24 cellular contexts compared by ENCODE assay signal in the genomic region with DNA sequence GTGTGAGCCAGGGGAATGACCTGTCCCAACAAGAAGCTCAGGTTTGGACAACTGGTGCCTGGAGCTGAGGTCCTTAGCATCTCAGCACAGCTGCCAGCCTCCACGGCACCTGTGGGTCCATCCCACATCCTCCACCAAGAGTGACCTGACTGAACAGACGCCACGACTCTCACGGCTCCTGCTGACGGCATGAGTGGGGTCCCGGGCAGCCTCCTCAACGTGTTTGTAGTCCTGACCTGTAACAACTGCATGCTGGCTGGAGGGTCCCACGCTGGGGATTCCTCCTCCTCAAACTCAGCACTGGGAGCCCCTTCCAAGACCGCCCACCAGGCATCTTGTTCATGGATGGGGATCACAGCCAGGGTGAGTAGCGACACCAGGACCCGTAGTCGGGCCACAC. TPM values are rescaled to one million over a fixed set of nuclear protein-coding genes. Genes with fewer than 3 reads are reported as not detected.
DNase-seq lines count a peak whose midpoint lies in the region; ATAC-seq, FAIRE-seq and TF ChIP-seq lines count a peak whose summit lies in the region.
"Had no signal": no experiment of that assay in that cellular context is flagged by ENCODE, and none has a peak within 500 bp of the region (broad histone marks: within the 10 kb centered on the region; RNA-seq: fewer than 3 reads in every experiment).

No MANE protein-coding gene starts in this region.

- DNase-seq in HepG2 (ENCODE audit: low spot score) (no peak), sigmoid colon (no peak), aorta (no peak), progenitor cell of endocrine pancreas (ENCODE audit: low spot score, unreplicated experiment) (no peak), NCI-H187 (lab: John Stamatoyannopoulos, UW) (no peak)
- DNase-seq: activated CD8-positive, alpha-beta memory T cell treated with anti-CD3 and anti-CD28 coated beads for 24 hours; activated naive CD8-positive, alpha-beta T cell treated with anti-CD3 and anti-CD28 coated beads for 36 hours; CD4-positive, CD25-positive, alpha-beta regulatory T cell; erythroblast; glutamatergic neuron; MM.1S; NCI-H2227 treated with DMSO at 0.1 percent for 48 hours; pancreas; small intestine; stimulated activated CD4-positive, alpha-beta T cell treated with anti-CD3 and anti-CD28 coated beads, Interleukin-2, amount 100 ng/mL, for 48 hours; T-helper 9 cell had no signal

- intact Hi-C loops in HepG2 (cut with micrococcal nuclease; ENCODE audit: unreplicated experiment): no loop called here
- intact Hi-C loops in sigmoid colon (cut with DNase I): no loop called here
- intact Hi-C loops in aorta (cut with DNase I): loop anchor here in 1 of 2 donors (5.0 kb wide), 1 partner anchor 36 kb away; the partner anchor contains the start of gene FAM20C

- no peak for TF ChIP-seq POLR2A in HepG2 (IDR thresholded peaks at IDR 0.05; ENCODE audit: insufficient read depth in 1 of 2, low read depth in 2 of 2, low read length in 2 of 2)
- TF ChIP-seq POLR2A in gastroesophageal sphincter (IDR thresholded peaks at IDR 0.05): no peak
- no peak for TF ChIP-seq POLR2A in sigmoid colon (IDR thresholded peaks at IDR 0.05)

- H3K9ac ChIP-seq in liver (ENCODE audit: low read depth in 1 of 2, low read length in 2 of 2): no peak overlapping the region
- H3K9ac ChIP-seq in HepG2 (ENCODE audit: insufficient read depth, low read depth, low read length): no peak overlapping the region

- in situ Hi-C loops in HepG2 (cut with HindIII; ENCODE audit: extremely low pct_ligation_motif_present, low pct_unique_long_range_greater_than_20kb): no loop called here

- FAIRE-seq in HepG2 (lab: Jason Lieb, UNC): no peak
- FAIRE-seq: GM12891, pancreas, small intestine had no signal

- no peaks in the 10 kb centered on the region for H3K4me1 Mint-ChIP-seq in progenitor cell of endocrine pancreas (ENCODE audit: low read depth)
- H3K4me1 Mint-ChIP-seq in activated T-helper 17 cell treated with anti-CD3 and anti-CD28 coated beads, Interleukin-2, amount 50 U/mL, for 72 hours: no peaks in the 10 kb centered on the region
- H3K4me1 Mint-ChIP-seq: activated naive CD8-positive, alpha-beta T cell treated with anti-CD3 and anti-CD28 coated beads for 36 hours; CD4-positive, CD25-positive, alpha-beta regulatory T cell; IgD-negative memory B cell had no signal

- no peak overlapping the region for H2AFZ ChIP-seq in HepG2 (ENCODE audit: low read length)

- no peaks in the 10 kb centered on the region for H3K9me3 ChIP-seq in liver (ENCODE audit: control insufficient read depth in 4 of 4, low read length in 3 of 4)
- H3K9me3 ChIP-seq in HepG2 (ENCODE audit: low read length): no peaks in the 10 kb centered on the region
- no peaks in the 10 kb centered on the region for H3K9me3 ChIP-seq in gastroesophageal sphincter
- H3K9me3 ChIP-seq in sigmoid colon: no peaks in the 10 kb centered on the region
- no peaks in the 10 kb centered on the region for H3K9me3 ChIP-seq in aorta (ENCODE audit: control insufficient read depth, low read length)
- H3K9me3 ChIP-seq: pancreas had no signal

- no peaks in the 10 kb centered on the region for H3K9me3 Mint-ChIP-seq in progenitor cell of endocrine pancreas (ENCODE audit: low read depth)
- H3K9me3 Mint-ChIP-seq in activated T-helper 17 cell treated with anti-CD3 and anti-CD28 coated beads, Interleukin-2, amount 50 U/mL, for 72 hours: no peaks in the 10 kb centered on the region
- H3K9me3 Mint-ChIP-seq: activated naive CD8-positive, alpha-beta T cell treated with anti-CD3 and anti-CD28 coated beads for 36 hours; CD4-positive, CD25-positive, alpha-beta regulatory T cell; IgD-negative memory B cell; stimulated activated naive CD8-positive, alpha-beta T cell treated with anti-CD3 and anti-CD28 coated beads, Interleukin-15, Interleukin-2, amounts not matched to agents 100 ng/mL and 50 ng/mL, for 24 hours had no signal

- TF ChIP-seq RAD21 in liver (IDR thresholded peaks at IDR 0.05): no peak
- TF ChIP-seq RAD21 in HepG2 (CRISPR knock-in tag; IDR thresholded peaks at IDR 0.05): no peak

- CTCF ChIA-PET in HepG2 (lab: Yijun Ruan, JAX; ENCODE audit: low intra/inter-chr PET ratio, low total read pairs): no interaction called here

- H3K27ac Mint-ChIP-seq in progenitor cell of endocrine pancreas: no peak overlapping the region
- no peak overlapping the region for H3K27ac Mint-ChIP-seq in activated T-helper 17 cell treated with anti-CD3 and anti-CD28 coated beads, Interleukin-2, amount 50 U/mL, for 72 hours
- H3K27ac Mint-ChIP-seq: activated naive CD8-positive, alpha-beta T cell treated with anti-CD3 and anti-CD28 coated beads for 36 hours; CD4-positive, CD25-positive, alpha-beta regulatory T cell; IgD-negative memory B cell; stimulated activated naive CD8-positive, alpha-beta T cell treated with anti-CD3 and anti-CD28 coated beads, Interleukin-15, Interleukin-2, amounts not matched to agents 100 ng/mL and 50 ng/mL, for 24 hours had no signal

- no peaks in the 10 kb centered on the region for H3K79me2 ChIP-seq in HepG2 (ENCODE audit: insufficient read depth, low read length)

- peaks cover 0 to 5% (median 1%) of the 10 kb centered on the region in 4 donors for H3K36me3 ChIP-seq in liver (ENCODE audit: control insufficient read depth in 4 of 4, insufficient read depth in 3 of 4, low read depth in 1 of 4, low read length in 3 of 4)
- H3K36me3 ChIP-seq in HepG2 (replicated peaks in 1 of 2; ENCODE audit: control insufficient read depth in 1 of 2, insufficient read depth in 2 of 2, low read length in 2 of 2): peaks cover 7 to 31% of the 10 kb centered on the region in 2 experiments; a peak in 4 of 5 replicates
- peaks cover 0 to 7% of the 10 kb centered on the region in 2 donors for H3K36me3 ChIP-seq in gastroesophageal sphincter
- peaks cover 0 to 6% (median 0%) of the 10 kb centered on the region in 4 donors for H3K36me3 ChIP-seq in sigmoid colon
- no peaks in the 10 kb centered on the region for H3K36me3 ChIP-seq in aorta (ENCODE audit: control insufficient read depth in 1 of 2, insufficient read depth in 2 of 2, low read length in 1 of 2)
- H3K36me3 ChIP-seq: cardiac muscle cell, pancreas had no signal

- TF ChIP-seq CTCF in liver (IDR thresholded peaks at IDR 0.05; ENCODE audit: low read depth, low read length, missing input control) (no peak), HepG2 (CRISPR knock-in tag; IDR thresholded peaks at IDR 0.05) (no peak), gastroesophageal sphincter (IDR thresholded peaks at IDR 0.05) (no peak), sigmoid colon (IDR thresholded peaks at IDR 0.05) (no peak), progenitor cell of endocrine pancreas (IDR thresholded peaks at IDR 0.05; ENCODE audit: unreplicated experiment) (no peak)

- WGBS in liver: 93% methylated on average over 12 of the region's 12 CpGs
- 90% methylated on average over 9 of the region's 12 CpGs for WGBS in HepG2 (ENCODE audit: low lambda C conversion rate)
- WGBS in gastroesophageal sphincter (ENCODE audit: low coverage in 1 of 2), 2 donors: 60% methylated on average over 2 of the region's 12 CpGs; no CpG with 5 or more reads in 1 of the 2 donors
- WGBS in sigmoid colon, 2 donors: 82 to 84% methylated on average over 12 of the region's 12 CpGs
- 75 to 86% methylated on average over 12 of the region's 12 CpGs for WGBS in aorta, 2 donors

- no peak overlapping the region for H3K4me2 ChIP-seq in HepG2 (ENCODE audit: low read depth, low read length)

- BruUV-seq in HepG2 (replicated peaks; lab: Mats Ljungman, UMichigan): no TSS peak

- H3K4me3 ChIP-seq in liver (ENCODE audit: low read depth in 1 of 3, low read length in 3 of 3): no peak overlapping the region
- H3K4me3 ChIP-seq in HepG2 (replicated peaks in 1 of 3; ENCODE audit: insufficient read depth in 1 of 3, low read depth in 2 of 3, low read length in 3 of 3): no peak overlapping the region
- no peak overlapping the region for H3K4me3 ChIP-seq in gastroesophageal sphincter
- no peak overlapping the region for H3K4me3 ChIP-seq in sigmoid colon
- H3K4me3 ChIP-seq in aorta (ENCODE audit: low read length in 2 of 2): no peak overlapping the region
- H3K4me3 ChIP-seq: cardiac muscle cell, pancreas had no signal

- no peak overlapping the region for H3K4me3 Mint-ChIP-seq in progenitor cell of endocrine pancreas (ENCODE audit: low read depth)
- no peak overlapping the region for H3K4me3 Mint-ChIP-seq in activated T-helper 17 cell treated with anti-CD3 and anti-CD28 coated beads, Interleukin-2, amount 50 U/mL, for 72 hours
- H3K4me3 Mint-ChIP-seq: activated naive CD8-positive, alpha-beta T cell treated with anti-CD3 and anti-CD28 coated beads for 36 hours; CD4-positive, CD25-positive, alpha-beta regulatory T cell; IgD-negative memory B cell; stimulated activated naive CD8-positive, alpha-beta T cell treated with anti-CD3 and anti-CD28 coated beads, Interleukin-15, Interleukin-2, amounts not matched to agents 100 ng/mL and 50 ng/mL, for 24 hours had no signal

- H3K27ac ChIP-seq in liver (ENCODE audit: low read depth in 1 of 2, low read length in 2 of 2) (peak overlapping the region; percentile 2), HepG2 (ENCODE audit: extremely low read length, insufficient read depth, low read length) (no peak overlapping the region), gastroesophageal sphincter (peak overlapping the region; percentile 69 to 95 (median 84)), sigmoid colon (peak overlapping the region; percentile 84 to 97 (median 94)), aorta (ENCODE audit: low read depth in 1 of 2, low read length in 2 of 2) (peak overlapping the region in 1 of 2 donors; percentile 83)
- H3K27ac ChIP-seq: cardiac muscle cell had no signal

- H3K36me3 Mint-ChIP-seq in progenitor cell of endocrine pancreas (ENCODE audit: insufficient read depth): peaks cover 6% of the 10 kb centered on the region
- no peaks in the 10 kb centered on the region for H3K36me3 Mint-ChIP-seq in activated T-helper 17 cell treated with anti-CD3 and anti-CD28 coated beads, Interleukin-2, amount 50 U/mL, for 72 hours (ENCODE audit: low read depth)
- H3K36me3 Mint-ChIP-seq: activated naive CD8-positive, alpha-beta T cell treated with anti-CD3 and anti-CD28 coated beads for 36 hours; CD4-positive, CD25-positive, alpha-beta regulatory T cell; IgD-negative memory B cell had no signal

- POLR2A ChIA-PET in HepG2 (lab: Yijun Ruan, JAX): interaction anchor here (1.2 kb wide), 1 partner anchor 31 kb away, joined by 5 read pairs; no protein-coding TSS in a partner anchor

- H3K4me1 ChIP-seq in liver (ENCODE audit: control insufficient read depth in 4 of 4, insufficient read depth in 4 of 4, low read length in 3 of 4) (peaks cover 13 to 37% (median 17%) of the 10 kb centered on the region in 4 donors), HepG2 (ENCODE audit: insufficient read depth, low read length) (peaks cover 2% of the 10 kb centered on the region), gastroesophageal sphincter (peaks cover 3 to 79% (median 57%) of the 10 kb centered on the region in 3 donors), sigmoid colon (peaks cover 0 to 75% (median 58%) of the 10 kb centered on the region in 4 donors), aorta (ENCODE audit: control insufficient read depth in 1 of 2, insufficient read depth in 2 of 2, low read length in 2 of 2) (no peaks in the 10 kb centered on the region)
- H3K4me1 ChIP-seq: pancreas had no signal

- ATAC-seq in HepG2: no peak
- ATAC-seq in gastroesophageal sphincter: no peak
- peak; percentile 1 for ATAC-seq in aorta (ENCODE audit: low FRiP score)
- ATAC-seq in activated T-helper 17 cell treated with anti-CD3 and anti-CD28 coated beads, Interleukin-2, amount 50 U/mL, for 72 hours (replicated peaks): no peak
- ATAC-seq: SK-N-SH treated with all-trans-retinoic acid at 6 μM for 48 hours had no signal

- no peak for TF ChIP-seq EP300 in HepG2 (IDR thresholded peaks at IDR 0.05; ENCODE audit: low read depth in 2 of 2, low read length in 2 of 2)
- TF ChIP-seq EP300 in HepG2 (CRISPR knock-in tag; IDR thresholded peaks at IDR 0.05; ENCODE audit: borderline replicate concordance): no peak
- no peak for TF ChIP-seq EP300 in gastroesophageal sphincter (IDR thresholded peaks at IDR 0.05)
- TF ChIP-seq EP300 in sigmoid colon (IDR thresholded peaks at IDR 0.05): no peak

- H4K20me1 ChIP-seq in HepG2 (ENCODE audit: insufficient read depth, low read length): no peaks in the 10 kb centered on the region

- H3K27me3 ChIP-seq in liver (ENCODE audit: control insufficient read depth in 4 of 4, insufficient read depth in 4 of 4, low read length in 3 of 4) (no peaks in the 10 kb centered on the region), HepG2 (ENCODE audit: control insufficient read depth in 1 of 2, insufficient read depth in 2 of 2, low read length in 2 of 2) (no peaks in the 10 kb centered on the region), gastroesophageal sphincter (no peaks in the 10 kb centered on the region), sigmoid colon (no peaks in the 10 kb centered on the region), aorta (ENCODE audit: control insufficient read depth in 1 of 2, insufficient read depth in 2 of 2, low read length in 1 of 2) (no peaks in the 10 kb centered on the region)
- H3K27me3 ChIP-seq: cardiac muscle cell, pancreas had no signal

- no peaks in the 10 kb centered on the region for H3K27me3 Mint-ChIP-seq in progenitor cell of endocrine pancreas
- peaks cover 6% of the 10 kb centered on the region for H3K27me3 Mint-ChIP-seq in activated T-helper 17 cell treated with anti-CD3 and anti-CD28 coated beads, Interleukin-2, amount 50 U/mL, for 72 hours
- H3K27me3 Mint-ChIP-seq: activated naive CD8-positive, alpha-beta T cell treated with anti-CD3 and anti-CD28 coated beads for 36 hours; CD4-positive, CD25-positive, alpha-beta regulatory T cell; stimulated activated naive CD8-positive, alpha-beta T cell treated with anti-CD3 and anti-CD28 coated beads, Interleukin-15, Interleukin-2, amounts not matched to agents 100 ng/mL and 50 ng/mL, for 24 hours had no signal

RNA-seq across cellular contexts. Expression of gene FAM20C, which starts 36.2 kb away (rescaled TPM):
- total RNA-seq in liver (10 to 100 TPM; 13.4 to 31.7 TPM), HepG2 (2016; rRNA removed; fragmentation: Illumina TruSeq; extraction: Trizol) (14.5 and 19.9 TPM in 2 replicates), gastroesophageal sphincter (10 to 100 TPM; 41.9 to 87.5 (median 73.6) TPM), sigmoid colon (10 to 100 TPM; 18.4 to 51.3 (median 23.3) TPM), aorta (100 to 1,000 TPM in 1 of 2 donors, 10 to 100 TPM in 1; 88.3 to 104 TPM), progenitor cell of endocrine pancreas (32.9 and 33.3 TPM in 2 replicates)
- polyA plus RNA-seq in liver (10 to 100 TPM; 31.3 to 40.4 TPM), HepG2 (2011; rRNA removed) (11.9 and 15.3 TPM in 2 replicates), sigmoid colon (10 to 100 TPM in 2 of 3 donors, 1 to 10 TPM in 1; 3.0 to 27.5 (median 10.4) TPM), aorta (10 to 100 TPM; 11.3 to 26.6 TPM)
- total RNA-seq in HepG2 (2016; cell fraction: cytosol; rRNA removed; fragmentation: Illumina TruSeq; extraction: Trizol; ENCODE audit: low read depth): 4.8 and 5.5 TPM in 2 replicates
- 12.0 and 18.5 TPM in 2 replicates for total RNA-seq in HepG2 (2016; cell fraction: insoluble cytoplasmic fraction; rRNA removed; fragmentation: Illumina TruSeq; extraction: Trizol)
- 11.5 and 11.6 TPM in 2 replicates for total RNA-seq in HepG2 (2016; cell fraction: membrane; rRNA removed; fragmentation: Illumina TruSeq; extraction: Trizol)
- 20.5 and 24.2 TPM in 2 replicates for total RNA-seq in HepG2 (2016; cell fraction: nucleus; rRNA removed; fragmentation: Illumina TruSeq; extraction: Trizol)
- polyA plus RNA-seq in HepG2 (2011; cell fraction: cytosol; rRNA removed): 13.7 and 17.5 TPM in 2 replicates
- polyA plus RNA-seq in HepG2 (2011; cell fraction: nucleus; rRNA removed): 24.6 and 26.4 TPM in 2 replicates
- polyA plus RNA-seq in HepG2 (2012): 15.4 and 23.9 TPM in 2 replicates
- polyA plus RNA-seq in HepG2 (2016; cell fraction: cytosol; fragmentation: Illumina TruSeq; extraction: Trizol; ENCODE audit: low read depth): 2.8 and 3.2 TPM in 2 replicates
- 18.9 and 20.0 TPM in 2 replicates for polyA plus RNA-seq in HepG2 (2016; cell fraction: insoluble cytoplasmic fraction; fragmentation: Illumina TruSeq; extraction: Trizol; ENCODE audit: low read depth)
- polyA plus RNA-seq in HepG2 (2016; cell fraction: membrane; fragmentation: Illumina TruSeq; extraction: Trizol; ENCODE audit: low read depth): 10.0 and 10.7 TPM in 2 replicates
- 38.8 and 44.3 TPM in 2 replicates for polyA plus RNA-seq in HepG2 (2016; cell fraction: nucleus; fragmentation: Illumina TruSeq; extraction: Trizol; ENCODE audit: insufficient read depth, low read depth)
- polyA minus RNA-seq in HepG2 (2011; rRNA and poly(A)+ RNA removed; ENCODE audit: low replicate concordance): 8.9 and 24.8 TPM in 2 replicates
- 13.4 and 22.0 TPM in 2 replicates for polyA minus RNA-seq in HepG2 (2011; cell fraction: cytosol; rRNA and poly(A)+ RNA removed)
- 14.4 and 19.6 TPM in 2 replicates for polyA minus RNA-seq in HepG2 (2011; cell fraction: nucleus; rRNA and poly(A)+ RNA removed)
- total RNA-seq in activated T-helper 17 cell treated with anti-CD3 and anti-CD28 coated beads, Interleukin-2, amount 50 U/mL, for 72 hours: under 1 TPM; 0.08 to 0.19 TPM
- total RNA-seq: CD4-positive, CD25-positive, alpha-beta regulatory T cell had no signal
- polyA plus RNA-seq: CD4-positive, CD25-positive, alpha-beta regulatory T cell; IgD-negative memory B cell had no signal

Comparison
In these comparisons a context has a peak if more than half of its experiments do, and no peak if none do; other contexts are left out.
1. RNA of gene FAM20C, which starts 36.2 kb away (total RNA-seq): 88.3 to 104 TPM in aorta, 41.9 to 87.5 TPM in gastroesophageal sphincter, 32.9 to 33.3 TPM in progenitor cell of endocrine pancreas, 13.4 to 31.7 TPM in liver, 18.4 to 51.3 TPM in sigmoid colon and 4.8 to 24.2 TPM in HepG2; 0.08 to 0.19 TPM in activated T-helper 17 cell treated with anti-CD3 and anti-CD28 coated beads, Interleukin-2, amount 50 U/mL, for 72 hours; every median in the first group is over 4 times any median in the second.